8 cellular contexts compared by ENCODE assay signal in the genomic region with DNA sequence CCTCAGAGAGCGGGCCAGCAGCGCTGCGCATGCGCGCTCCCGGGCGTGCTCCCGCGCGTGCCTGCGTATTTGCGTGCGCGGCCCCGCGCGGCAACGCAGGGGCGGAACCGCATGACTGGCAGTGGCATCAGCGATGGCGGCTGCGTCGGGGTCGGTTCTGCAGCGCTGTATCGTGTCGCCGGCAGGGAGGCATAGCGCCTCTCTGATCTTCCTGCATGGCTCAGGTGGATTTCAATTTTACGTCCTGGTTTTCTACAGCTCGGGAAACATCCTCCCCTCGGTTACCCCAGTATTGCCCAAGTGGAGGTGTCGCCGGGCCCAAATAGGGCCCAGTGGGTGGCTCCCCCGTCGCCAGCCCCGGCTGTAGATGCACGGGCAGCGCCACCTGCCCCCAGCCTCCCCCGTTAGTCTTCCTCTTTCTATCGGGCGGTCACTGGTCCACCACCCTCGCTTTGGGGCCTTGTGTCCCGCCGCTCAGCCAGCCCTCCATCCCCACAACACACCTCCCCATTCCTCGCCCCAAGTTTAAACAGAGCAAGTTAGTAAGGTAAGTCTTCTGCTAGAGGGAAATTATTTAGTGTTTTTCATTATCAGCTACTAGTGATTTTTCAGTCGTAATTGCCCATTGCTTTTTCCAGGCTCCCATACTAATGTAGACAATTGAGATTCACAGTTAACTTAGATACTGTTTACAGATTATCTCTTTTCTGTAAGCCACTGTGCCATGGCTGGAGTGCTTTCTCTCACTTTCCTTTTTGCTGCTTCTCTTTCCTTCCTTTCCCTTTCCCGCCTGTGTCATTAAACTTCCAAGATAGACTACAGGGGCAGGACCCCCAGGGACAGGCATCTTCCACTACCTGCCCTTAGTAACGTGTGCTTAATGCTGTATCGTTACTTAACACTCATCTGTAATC. TPM values are rescaled to one million over a fixed set of nuclear protein-coding genes. Genes with fewer than 3 reads are reported as not detected.
A peak's percentile ranks its signal among the peaks of the same experiment; 100 is the strongest.
DNase-seq lines count a peak whose midpoint lies in the region; ATAC-seq and TF ChIP-seq lines count a peak whose summit lies in the region.

Gene LYPLAL1 (plus strand): TSS at position 121 of the 914 bp plus-strand sequence. CDS start 13 bp downstream, at position 134.

- TSS peak; percentile 58 for BruUV-seq in PC-9 (replicated peaks; lab: Mats Ljungman, UMichigan)

- peak within 1 kb of the TSS; percentile 91 for H3K9ac ChIP-seq in mucosa of stomach (ENCODE audit: low read length)

- H3K4me3 ChIP-seq in PC-9 = peak within 1 kb of the TSS; percentile 74
- peak within 1 kb of the TSS; percentile 94 for H3K4me3 ChIP-seq in mucosa of stomach (ENCODE audit: low read length)

- peak; percentile 76 for ATAC-seq in GM21528 (IDR thresholded peaks at IDR 0.05; ENCODE audit: low FRiP score, unreplicated experiment)

- no peak for TF ChIP-seq CTCF in PC-9 (conservative IDR thresholded peaks at IDR 0.05)

- peak within 1 kb of the TSS; percentile 59 for H3K27ac ChIP-seq in PC-9

- H3K9me3 ChIP-seq in PC-9 (ENCODE audit: insufficient read depth, low read depth) (no peaks in the 10 kb centered on the region), mucosa of stomach (ENCODE audit: control insufficient read depth, low read length) (no peaks in the 10 kb centered on the region)

- intact Hi-C loops in PC-9 (cut with micrococcal nuclease; ENCODE audit: unreplicated experiment) = loop anchor here (5.0 to 10.0 kb wide), 3 partner anchors 467 to 827 kb away; partner anchors contain the start of gene TGFB2

- peak; percentile 92 for DNase-seq in DMS153 treated with DMSO at 0.1 percent for 48 hours (lab: John Stamatoyannopoulos, UW; ENCODE audit: unreplicated experiment)
- DNase-seq in HuH-7.5 (ENCODE audit: low spot score) = peak; percentile 74
- DNase-seq in PC-9 = peak; percentile 70 to 92
- DNase-seq in activated T-cell treated with anti-CD3 and anti-CD28 coated beads, Interleukin-2, amount 50 U/mL, for 1 hour = peak; percentile 92
- peak; percentile 93 to 95 for DNase-seq in erythroblast (lab: John Stamatoyannopoulos, UW)
- peak; percentile 89 for DNase-seq in stimulated activated CD8-positive, alpha-beta memory T cell treated with anti-CD3 and anti-CD28 coated beads, Interleukin-4, amount 100 ng/mL, for 48 hours

- POLR2A ChIA-PET in PC-9 (lab: Charles Lee; ENCODE audit: unreplicated experiment) = interaction anchor here (0.5 to 0.8 kb wide), 4 partner anchors 10 to 796 kb away, joined by 4 to 8 read pairs (median 4); no protein-coding TSS in a partner anchor

- H3K4me1 ChIP-seq in PC-9 (replicated peaks; ENCODE audit: insufficient read depth) = peaks cover 30% of the 10 kb centered on the region
- peaks cover 14% of the 10 kb centered on the region for H3K4me1 ChIP-seq in mucosa of stomach (ENCODE audit: control insufficient read depth, insufficient read depth, low read length)

- peaks cover 4% of the 10 kb centered on the region; the same call in 1 of the 2 replicates for H3K36me3 ChIP-seq in PC-9 (ENCODE audit: low read depth)
- no peaks in the 10 kb centered on the region for H3K36me3 ChIP-seq in mucosa of stomach (ENCODE audit: control insufficient read depth, insufficient read depth, low read length)

- no peaks in the 10 kb centered on the region for H3K9me2 ChIP-seq in PC-9 (ENCODE audit: insufficient read depth)

- no peaks in the 10 kb centered on the region for H4K20me1 ChIP-seq in PC-9 (ENCODE audit: insufficient read depth)

- H2AFZ ChIP-seq in PC-9 = peak within 1 kb of the TSS; percentile 80

- H3F3A ChIP-seq in PC-9 (ENCODE audit: insufficient read depth, low read depth) = no peaks in the 10 kb centered on the region

- H3K79me2 ChIP-seq in PC-9 (ENCODE audit: low read depth) = peaks cover 23% of the 10 kb centered on the region

- CTCF ChIA-PET in PC-9 (lab: Charles Lee) = no interaction called here

- H3K4me2 ChIP-seq in PC-9 = peak within 1 kb of the TSS; percentile 98

- TF ChIP-seq POLR2A in erythroblast (IDR thresholded peaks at IDR 0.05; ENCODE audit: low read length) = peak; percentile 96

- H3K27me3 ChIP-seq in PC-9 (ENCODE audit: insufficient read depth, low read depth) = no peaks in the 10 kb centered on the region
- no peaks in the 10 kb centered on the region for H3K27me3 ChIP-seq in mucosa of stomach (ENCODE audit: control insufficient read depth, insufficient read depth, low read length)

RNA-seq across cellular contexts. Expression of gene LYPLAL1, which starts in this region (rescaled TPM):
- total RNA-seq in PC-9 (2021) = 39.3 and 57.0 TPM in 2 replicates

Comparison
In these comparisons a context has a peak if more than half of its experiments do, and no peak if none do; other contexts are left out.
1. Peak in every context shown above with its lines: DNase-seq, ATAC-seq, H3K4me3 ChIP-seq and H3K27ac ChIP-seq.